ENCODE assay signal across 8 cellular contexts in the genomic region with DNA sequence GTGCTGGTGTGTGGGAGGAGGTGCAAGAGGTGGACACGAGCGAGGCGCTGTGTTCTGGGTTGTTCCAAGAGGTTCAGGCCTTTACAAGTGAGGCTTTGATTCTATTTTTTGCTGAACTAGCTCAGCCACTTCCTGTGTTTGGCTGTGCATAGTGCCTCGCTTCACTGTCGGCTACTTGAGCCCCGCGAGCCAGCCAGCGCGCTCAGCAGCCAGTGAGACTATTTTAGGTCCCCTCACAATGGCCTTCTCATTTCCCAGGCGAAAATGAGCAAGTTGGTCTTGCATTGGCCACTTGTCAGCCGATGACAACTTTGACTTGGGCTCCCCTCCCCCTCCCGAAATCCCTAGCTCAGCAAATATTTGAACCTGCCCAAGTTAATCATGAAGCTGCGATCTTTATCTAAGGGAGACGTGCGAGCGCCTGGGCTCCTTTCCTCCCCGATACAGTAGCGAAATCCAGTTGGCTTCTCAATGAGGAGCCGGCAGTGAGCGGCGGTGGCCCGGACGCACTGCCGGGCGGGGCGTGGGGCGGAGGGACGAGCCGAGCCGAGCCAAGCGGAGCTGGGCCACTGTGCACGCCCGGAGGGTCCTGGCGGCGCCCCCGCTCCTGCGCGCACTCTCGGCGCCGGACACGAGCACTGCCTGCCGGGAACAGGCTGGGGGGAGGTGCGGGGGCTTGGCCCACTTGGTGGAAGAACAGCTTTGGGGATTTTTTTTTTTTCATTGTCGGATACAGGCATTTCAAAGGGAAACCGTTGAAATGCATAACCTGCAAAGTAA.
A peak's percentile ranks its signal among the peaks of the same experiment; 100 is the strongest.
DNase-seq lines count a peak whose midpoint lies in the region; ATAC-seq and TF ChIP-seq lines count a peak whose summit lies in the region.

No MANE protein-coding gene starts in this region.

- peak overlapping the region; percentile 60 for H3K4me3 ChIP-seq in AG04449 (ENCODE audit: low read depth, low read length)
- peak overlapping the region; percentile 56 for H3K4me3 ChIP-seq in upper lobe of right lung

- H3K27ac Mint-ChIP-seq in activated naive CD8-positive, alpha-beta T cell: peak overlapping the region; percentile 88

- H3K27ac ChIP-seq in upper lobe of right lung: peak overlapping the region; percentile 80

- H3K36me3 Mint-ChIP-seq in activated naive CD8-positive, alpha-beta T cell: peaks cover 3% of the 10 kb centered on the region

- DNase-seq in AG04449 (ENCODE audit: low read depth, low spot score): no peak
- DNase-seq in SHP77 (lab: John Stamatoyannopoulos, UW): peak; percentile 36 to 62
- DNase-seq in head of caudate nucleus: peak; percentile 66 to 94 (median 83)
- no peak for DNase-seq in omental fat pad (ENCODE audit: low spot score)
- DNase-seq in upper lobe of right lung: peak; percentile 76

- peak overlapping the region; percentile 91 for H3K4me3 Mint-ChIP-seq in activated naive CD8-positive, alpha-beta T cell

- peaks cover 84% of the 10 kb centered on the region for H3K4me1 Mint-ChIP-seq in activated naive CD8-positive, alpha-beta T cell (ENCODE audit: low read depth)

- no peaks in the 10 kb centered on the region for H3K27me3 Mint-ChIP-seq in activated naive CD8-positive, alpha-beta T cell

- no peaks in the 10 kb centered on the region for H3K27me3 ChIP-seq in upper lobe of right lung

- intact Hi-C loops in head of caudate nucleus (cut with DNase I) (loop anchor here (5.0 kb wide), 1 partner anchor 169 kb away; no protein-coding TSS in a partner anchor), upper lobe of right lung (cut with DNase I) (loop anchor here (10.0 kb wide), 1 partner anchor 167 kb away; no protein-coding TSS in a partner anchor)

- no peaks in the 10 kb centered on the region for H3K9me3 Mint-ChIP-seq in activated naive CD8-positive, alpha-beta T cell (ENCODE audit: low read depth)

- no peaks in the 10 kb centered on the region for H3K9me3 ChIP-seq in upper lobe of right lung

- peaks cover 81% of the 10 kb centered on the region for H3K4me1 ChIP-seq in upper lobe of right lung

- TF ChIP-seq CTCF in AG04449 (IDR thresholded peaks at IDR 0.05; ENCODE audit: insufficient read depth, low read length, missing control alignments): no peak
- no peak for TF ChIP-seq CTCF in omental fat pad (IDR thresholded peaks at IDR 0.05)
- no peak for TF ChIP-seq CTCF in upper lobe of right lung (IDR thresholded peaks at IDR 0.05)

- ATAC-seq in GM18870 (IDR thresholded peaks at IDR 0.05; ENCODE audit: unreplicated experiment) (peak; percentile 68), HG03103 (IDR thresholded peaks at IDR 0.05; ENCODE audit: low read depth, unreplicated experiment) (peak; percentile 66), omental fat pad (ENCODE audit: low FRiP score) (peak; percentile 64), upper lobe of right lung (peak; percentile 86)

- POLR2A ChIA-PET in AG04449 (lab: Yijun Ruan, JAX): interaction anchor here (0.6 to 0.7 kb wide), 2 partner anchors 176 to 738 kb away, joined by 3 read pairs; no protein-coding TSS in a partner anchor

- CTCF ChIA-PET in AG04449 (lab: Yijun Ruan, JAX): interaction anchor here (1.0 to 3.6 kb wide), 19 partner anchors 11 to 757 kb away, joined by 3 to 75 read pairs (median 8); no protein-coding TSS in a partner anchor

- peaks cover 38% of the 10 kb centered on the region for H3K36me3 ChIP-seq in upper lobe of right lung

Comparison
In these comparisons a context has a peak if more than half of its experiments do, and no peak if none do; other contexts are left out.
1. DNase-seq: peak in SHP77 (2 of 2), head of caudate nucleus (42 of 42) and upper lobe of right lung (single experiment); none in AG04449 (single experiment) and omental fat pad (single experiment).
2. Peak in every context shown above with its lines, with median percentiles within 50 percentile points of each other: ATAC-seq.